Comparison of ENCODE assay signal across 11 cellular contexts in the genomic region with DNA sequence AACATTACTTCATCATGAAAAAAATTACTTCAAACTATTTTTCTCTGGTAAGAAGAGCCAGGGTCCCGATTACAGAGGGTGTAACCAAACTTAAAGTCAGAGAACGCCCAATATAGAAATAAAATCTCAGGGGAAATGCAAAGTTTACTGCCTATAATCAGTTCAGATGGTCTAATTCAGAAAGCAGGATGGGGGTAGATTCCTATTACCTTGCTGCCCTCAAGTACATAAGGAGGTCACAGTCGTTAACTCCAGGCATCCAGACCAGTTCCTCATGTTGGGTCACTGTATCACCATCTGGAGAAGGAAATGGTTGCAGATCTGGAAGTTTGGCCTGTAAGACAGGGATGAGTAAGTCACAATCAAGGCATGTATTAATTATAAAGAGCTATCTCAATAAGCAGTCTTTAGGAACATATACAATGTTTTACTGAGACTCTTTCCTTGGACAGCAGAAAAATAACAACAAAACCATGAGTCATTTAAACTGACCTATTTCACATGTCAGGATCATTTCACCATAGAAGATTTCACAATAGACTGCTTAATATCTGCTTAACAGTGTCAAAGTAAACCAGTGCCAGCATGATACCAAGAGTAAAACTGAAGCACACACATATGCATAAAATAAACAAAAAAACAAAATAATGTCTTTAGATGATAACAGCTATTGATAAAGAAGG.
A peak's percentile ranks its signal among the peaks of the same experiment; 100 is the strongest.
DNase-seq lines count a peak whose midpoint lies in the region; ATAC-seq, FAIRE-seq and TF ChIP-seq lines count a peak whose summit lies in the region.
"Had no signal": no experiment of that assay in that cellular context is flagged by ENCODE, and none has a peak within 500 bp of the region (broad histone marks: within the 10 kb centered on the region; RNA-seq: fewer than 3 reads in every experiment).

No MANE protein-coding gene starts in this region.

- H3K4me2 ChIP-seq in smooth muscle cell, result no peak overlapping the region

- ATAC-seq in RWPE2 (ENCODE audit: low read depth), result peak; percentile 55
- ATAC-seq in gastroesophageal sphincter, result peak; percentile 89
- no peak for ATAC-seq in GM18907 (IDR thresholded peaks at IDR 0.05; ENCODE audit: unreplicated experiment)
- no peak for ATAC-seq in stimulated activated effector memory CD8-positive, alpha-beta T cell treated with anti-CD3 and anti-CD28 coated beads, Interleukin-12 subunit alpha, Interleukin-12 subunit beta, amount 100 ng/mL, for 72 hours

- H3K4me3 ChIP-seq in RWPE2 (ENCODE audit: severe bottlenecking) (no peak overlapping the region), gastroesophageal sphincter (no peak overlapping the region), smooth muscle cell (no peak overlapping the region), testis (no peak overlapping the region)

- peak; percentile 48 for FAIRE-seq in GM18507 (lab: Jason Lieb, UNC)
- FAIRE-seq: colon had no signal

- DNase-seq in GM18507 (ENCODE audit: extremely low spot score, insufficient read length, low read depth) (no peak), RWPE2 (ENCODE audit: low spot score) (no peak), smooth muscle cell (lab: John Stamatoyannopoulos, UW; ENCODE audit: unreplicated experiment) (no peak), nucleus accumbens (lab: John Stamatoyannopoulos, UW) (no peak), testis (no peak)
- no peak for DNase-seq in stimulated activated effector memory CD8-positive, alpha-beta T cell treated with anti-CD3 and anti-CD28 coated beads, Interleukin-12 subunit alpha, Interleukin-12 subunit beta, amount 100 ng/mL, for 72 hours (ENCODE audit: low spot score in 2 of 2)
- DNase-seq: stimulated activated naive CD8-positive, alpha-beta T cell treated with anti-CD3 and anti-CD28 coated beads, Interleukin-15, Interleukin-2, amounts not matched to agents 100 U/mL and 50 U/mL, for 24 hours had no signal

- peaks cover 19% of the 10 kb centered on the region for H3F3A ChIP-seq in smooth muscle cell (ENCODE audit: low read depth)

- no peak for TF ChIP-seq EP300 in gastroesophageal sphincter (IDR thresholded peaks at IDR 0.05)

- H2AFZ ChIP-seq in smooth muscle cell (ENCODE audit: low read depth), result no peak overlapping the region

- H3K27ac ChIP-seq in RWPE2 (ENCODE audit: poor library complexity, severe bottlenecking), result no peak overlapping the region
- peak overlapping the region in 3 of 4 donors; percentile 38 to 63 (median 49) for H3K27ac ChIP-seq in gastroesophageal sphincter
- peak overlapping the region; percentile 52 for H3K27ac ChIP-seq in smooth muscle cell (ENCODE audit: low read depth)
- no peak overlapping the region for H3K27ac ChIP-seq in testis

- no peak overlapping the region for H3K9ac ChIP-seq in smooth muscle cell (ENCODE audit: low read depth)

- TF ChIP-seq POLR2A in gastroesophageal sphincter (IDR thresholded peaks at IDR 0.05), result no peak
- no peak for TF ChIP-seq POLR2A in testis (IDR thresholded peaks at IDR 0.05)

- 46 to 74% methylated on average over 3 of the region's 3 CpGs for WGBS in gastroesophageal sphincter (ENCODE audit: low coverage in 1 of 2), 2 donors
- 81% methylated on average over 3 of the region's 3 CpGs for WGBS in smooth muscle cell (ENCODE audit: low lambda C conversion rate)
- WGBS in testis, 2 donors, result 81 to 90% methylated on average over 3 of the region's 3 CpGs

- no peaks in the 10 kb centered on the region for H3K9me3 Mint-ChIP-seq in stimulated activated effector memory CD8-positive, alpha-beta T cell treated with anti-CD3 and anti-CD28 coated beads, Interleukin-12 subunit alpha, Interleukin-12 subunit beta, amount 100 ng/mL, for 72 hours

- H4K20me1 ChIP-seq in smooth muscle cell (ENCODE audit: low read depth), result peaks cover 44% of the 10 kb centered on the region

- peaks cover 22% of the 10 kb centered on the region for H3K4me1 Mint-ChIP-seq in stimulated activated effector memory CD8-positive, alpha-beta T cell treated with anti-CD3 and anti-CD28 coated beads, Interleukin-12 subunit alpha, Interleukin-12 subunit beta, amount 100 ng/mL, for 72 hours
- H3K4me1 Mint-ChIP-seq: nephron had no signal

- no peak overlapping the region for H3K27ac Mint-ChIP-seq in stimulated activated effector memory CD8-positive, alpha-beta T cell treated with anti-CD3 and anti-CD28 coated beads, Interleukin-12 subunit alpha, Interleukin-12 subunit beta, amount 100 ng/mL, for 72 hours

- H3K79me2 ChIP-seq in smooth muscle cell (ENCODE audit: low read depth), result peaks cover 22% of the 10 kb centered on the region

- H3K9me3 ChIP-seq in RWPE2 (ENCODE audit: severe bottlenecking), result peaks cover 3% of the 10 kb centered on the region
- H3K9me3 ChIP-seq in gastroesophageal sphincter, result no peaks in the 10 kb centered on the region
- H3K9me3 ChIP-seq in smooth muscle cell (replicated peaks; ENCODE audit: low read depth), result no peaks in the 10 kb centered on the region
- no peaks in the 10 kb centered on the region for H3K9me3 ChIP-seq in testis

- no peak overlapping the region for H3K4me3 Mint-ChIP-seq in stimulated activated effector memory CD8-positive, alpha-beta T cell treated with anti-CD3 and anti-CD28 coated beads, Interleukin-12 subunit alpha, Interleukin-12 subunit beta, amount 100 ng/mL, for 72 hours
- H3K4me3 Mint-ChIP-seq: nephron had no signal

- H3K27me3 ChIP-seq in RWPE2 (ENCODE audit: insufficient read depth, poor library complexity, severe bottlenecking), result no peaks in the 10 kb centered on the region
- no peaks in the 10 kb centered on the region for H3K27me3 ChIP-seq in gastroesophageal sphincter
- H3K27me3 ChIP-seq in smooth muscle cell (ENCODE audit: low read depth), result no peaks in the 10 kb centered on the region
- no peaks in the 10 kb centered on the region for H3K27me3 ChIP-seq in testis

- H3K36me3 ChIP-seq in RWPE2 (ENCODE audit: low read depth) (peaks cover 28% of the 10 kb centered on the region), gastroesophageal sphincter (peaks cover 0 to 47% of the 10 kb centered on the region in 2 donors), smooth muscle cell (ENCODE audit: low read depth) (peaks cover 9% of the 10 kb centered on the region), testis (ENCODE audit: low read depth, missing control alignments) (no peaks in the 10 kb centered on the region)

- intact Hi-C loops in testis (cut with DNase I; ENCODE audit: low total_unique reads), result no loop called here

- H3K4me1 ChIP-seq in RWPE2 (ENCODE audit: insufficient read depth, poor library complexity, severe bottlenecking) (peaks cover 10% of the 10 kb centered on the region), gastroesophageal sphincter (peaks cover 0 to 24% (median 2%) of the 10 kb centered on the region in 3 donors), smooth muscle cell (ENCODE audit: low read depth) (peaks cover 8% of the 10 kb centered on the region), testis (no peaks in the 10 kb centered on the region)

- H3K36me3 Mint-ChIP-seq in stimulated activated effector memory CD8-positive, alpha-beta T cell treated with anti-CD3 and anti-CD28 coated beads, Interleukin-12 subunit alpha, Interleukin-12 subunit beta, amount 100 ng/mL, for 72 hours, result peaks cover 48% of the 10 kb centered on the region

- TF ChIP-seq CTCF in RWPE2 (IDR thresholded peaks at IDR 0.05; ENCODE audit: poor library complexity, severe bottlenecking) (no peak), gastroesophageal sphincter (IDR thresholded peaks at IDR 0.05) (no peak), smooth muscle cell (IDR thresholded peaks at IDR 0.05; ENCODE audit: borderline replicate concordance, insufficient read depth, poor library complexity, severe bottlenecking) (no peak), testis (IDR thresholded peaks at IDR 0.05) (no peak)

Comparison
In these comparisons a context has a peak if more than half of its experiments do, and no peak if none do; other contexts are left out.
1. ATAC-seq: peak in RWPE2 (single experiment) and gastroesophageal sphincter (single experiment); none in GM18907 (single experiment) and stimulated activated effector memory CD8-positive, alpha-beta T cell treated with anti-CD3 and anti-CD28 coated beads, Interleukin-12 subunit alpha, Interleukin-12 subunit beta, amount 100 ng/mL, for 72 hours (single experiment).
2. H3K27ac ChIP-seq: peak in gastroesophageal sphincter (3 of 4) and smooth muscle cell (single experiment); none in RWPE2 (single experiment) and testis (0 of 2).